Comparison of ENCODE assay signal across 25 cellular contexts in the genomic region with DNA sequence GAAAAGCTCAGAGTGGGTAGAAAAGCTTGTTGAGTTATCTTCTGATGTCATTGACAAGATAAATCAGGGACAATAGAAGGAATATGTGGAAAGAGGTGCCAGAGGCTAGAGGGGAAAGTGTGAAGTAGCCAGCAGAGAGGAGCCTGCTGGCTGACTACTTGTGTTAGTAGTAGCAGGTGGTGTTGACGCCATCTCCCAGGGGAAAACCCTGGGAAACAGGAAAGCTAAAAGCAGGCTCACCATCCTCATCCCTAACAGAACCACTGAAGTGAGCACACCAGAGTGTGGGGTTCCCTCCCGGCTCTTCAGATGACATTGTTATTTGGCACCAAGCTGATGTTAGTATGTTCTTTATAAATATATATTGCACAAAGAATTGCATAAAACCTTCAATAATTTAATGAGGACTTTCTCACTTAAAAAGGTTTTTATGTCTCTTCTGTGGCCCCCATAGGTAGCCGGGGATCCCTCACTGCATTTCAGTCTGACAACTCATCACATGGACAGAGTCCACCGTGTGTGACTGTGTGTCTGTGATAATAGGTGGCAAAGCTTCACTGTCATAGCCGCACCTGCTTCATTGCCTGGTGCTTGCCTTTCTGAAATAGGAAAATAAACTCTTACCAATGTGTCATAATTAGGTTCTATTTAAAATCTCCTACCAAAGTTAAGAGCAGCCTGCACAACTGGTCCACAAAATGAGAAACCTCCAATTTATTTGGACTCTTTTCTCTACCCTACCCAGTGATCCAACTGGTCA.
DNase-seq lines count a peak whose midpoint lies in the region; ATAC-seq, FAIRE-seq and TF ChIP-seq lines count a peak whose summit lies in the region.
"Had no signal": no experiment of that assay in that cellular context is flagged by ENCODE, and none has a peak within 500 bp of the region (broad histone marks: within the 10 kb centered on the region; RNA-seq: fewer than 3 reads in every experiment).

No MANE protein-coding gene starts in this region.

- no peaks in the 10 kb centered on the region for H3K27me3 ChIP-seq in Karpas-422 (ENCODE audit: low read length)
- H3K27me3 ChIP-seq in GM12878 (replicated peaks in 1 of 2; ENCODE audit: control insufficient read depth in 2 of 2, insufficient read depth in 2 of 2, low read length in 1 of 2), result no peaks in the 10 kb centered on the region
- H3K27me3 ChIP-seq: right lobe of liver had no signal

- H3K9me3 Mint-ChIP-seq in MCF 10A (ENCODE audit: unreplicated experiment), result no peaks in the 10 kb centered on the region
- H3K9me3 Mint-ChIP-seq: activated CD4-positive, alpha-beta memory T cell treated with anti-CD3 and anti-CD28 coated beads for 36 hours; activated naive CD4-positive, alpha-beta T cell treated with anti-CD3 and anti-CD28 coated beads, Interleukin-2, amount 10 ng/mL, durations not matched to agents 7 days and 5 days; T-helper 1 cell treated with Interleukin-12 subunit alpha and Interleukin-12 subunit beta and Interleukin-4 antibody, amounts not matched to agents 30 μg/mL and 1 μg/mL, for 36 hours had no signal

- RAD21 ChIA-PET in GM12878 (lab: Charles Lee; ENCODE audit: unreplicated experiment), result interaction anchor here (1.0 to 8.6 kb wide), 8 partner anchors 13 to 909 kb away, joined by 3 to 229 read pairs (median 5); no protein-coding TSS in a partner anchor

- no peak for TF ChIP-seq POLR2A in GM12878 (IDR thresholded peaks at IDR 0.05; ENCODE audit: low read depth, low read length)

- DNase-seq in D341Med (ENCODE audit: low spot score) (peak; percentile 36), Karpas-422 (peak; percentile 73), NCI-H345 (lab: John Stamatoyannopoulos, UW) (peak; percentile 37), GM12878 (ENCODE audit: low read depth, low spot score) (no peak), MCF 10A (ENCODE audit: unreplicated experiment) (no peak), NCI-H510A (lab: John Stamatoyannopoulos, UW) (no peak), ACHN (no peak)
- DNase-seq: activated CD4-positive, alpha-beta memory T cell treated with anti-CD3 and anti-CD28 coated beads for 36 hours; activated CD8-positive, alpha-beta memory T cell treated with anti-CD3 and anti-CD28 coated beads, Interleukin-2, amount 50 U/mL, for 4 hours; activated naive CD4-positive, alpha-beta T cell treated with anti-CD3 and anti-CD28 coated beads, Interleukin-2, amount 10 ng/mL, durations not matched to agents 7 days and 5 days; brain microvascular endothelial cell; hypothalamus; immature natural killer cell; NCI-H146; right lobe of liver; RPMI8226; stimulated activated naive CD4-positive, alpha-beta T cell had no signal

- POLR2A ChIA-PET in GM12878 (lab: Charles Lee) (interaction anchor here (0.5 to 7.3 kb wide), 9 partner anchors 8 to 1095 kb away, joined by 3 to 141 read pairs (median 3); no protein-coding TSS in a partner anchor), MCF 10A (lab: Yijun Ruan, JAX) (no interaction called here)

- H3K36me3 ChIP-seq in Karpas-422 (ENCODE audit: insufficient read depth, low read length), result no peaks in the 10 kb centered on the region
- H3K36me3 ChIP-seq in GM12878 (ENCODE audit: control insufficient read depth in 2 of 2, insufficient read depth in 2 of 2, low read length in 1 of 2), result no peaks in the 10 kb centered on the region
- H3K36me3 ChIP-seq: brain microvascular endothelial cell, right lobe of liver, suprapubic skin had no signal

- H3K27me3 Mint-ChIP-seq in MCF 10A (ENCODE audit: insufficient read depth, unreplicated experiment), result peaks cover 39% of the 10 kb centered on the region

- TF ChIP-seq CTCF in GM12878 (IDR thresholded peaks at IDR 0.05 in 2 of 3, conservative IDR thresholded peaks at IDR 0.05 in 1 of 3; ENCODE audit: control insufficient read depth in 2 of 3, extremely low read depth in 1 of 3, insufficient read depth in 1 of 3, low read depth in 3 of 3, low read length in 3 of 3) (no peak), MCF 10A (IDR thresholded peaks at IDR 0.05; ENCODE audit: unreplicated experiment) (no peak)

- BruUV-seq in GM12878 (replicated peaks; lab: Mats Ljungman, UMichigan), result no TSS peak
- no TSS peak for BruUV-seq in MCF 10A (replicated peaks; lab: Mats Ljungman, UMichigan)

- ATAC-seq in GM12878 (peak; percentile 17), GM18520 (IDR thresholded peaks at IDR 0.05; ENCODE audit: unreplicated experiment) (no peak)
- ATAC-seq: activated CD4-positive, CD25-positive, alpha-beta regulatory T cell treated with anti-CD3 and anti-CD28 coated beads, Interleukin-2, amount 50 U/mL, for 24 hours; right lobe of liver had no signal

- H3K4me2 ChIP-seq in Karpas-422 (ENCODE audit: low read depth, low read length, poor library complexity, severe bottlenecking) (peak overlapping the region; percentile 85), GM12878 (ENCODE audit: control insufficient read depth, insufficient read depth) (no peak overlapping the region)

- in situ Hi-C loops in GM12878 (cut with MboI), result no loop called here
- in situ Hi-C loops in ACHN (cut with HindIII; ENCODE audit: low pct_ligation_motif_present, low pct_unique_long_range_greater_than_20kb, low sequenced_read_pairs), result no loop called here

- intact Hi-C loops in GM12878 (cut with micrococcal nuclease; ENCODE audit: unreplicated experiment), result no loop called here
- intact Hi-C loops in MCF 10A (cut with micrococcal nuclease), result loop anchor here (10.0 kb wide), 1 partner anchor 331 kb away; no protein-coding TSS in a partner anchor

- CTCF ChIA-PET in GM12878 (lab: Yijun Ruan, JAX) (interaction anchor here (1.5 to 6.5 kb wide), 7 partner anchors 14 to 910 kb away, joined by 4 to 156 read pairs (median 10); no protein-coding TSS in a partner anchor), MCF 10A (lab: Yijun Ruan, JAX) (interaction anchor here (1.0 kb wide), 1 partner anchor 21 kb away, joined by 3 read pairs; no protein-coding TSS in a partner anchor)

- no peak overlapping the region for H3K27ac Mint-ChIP-seq in MCF 10A (ENCODE audit: low read depth, unreplicated experiment)
- H3K27ac Mint-ChIP-seq: activated CD4-positive, alpha-beta memory T cell treated with anti-CD3 and anti-CD28 coated beads for 36 hours; immature natural killer cell; T-helper 1 cell treated with Interleukin-12 subunit alpha and Interleukin-12 subunit beta and Interleukin-4 antibody, amounts not matched to agents 30 μg/mL and 1 μg/mL, for 36 hours had no signal

- 0 out of 2 replicates have a peak overlapping the region, but pooled peaks have one; percentile 9 for H2AFZ ChIP-seq in Karpas-422 (ENCODE audit: low read length)
- no peak overlapping the region for H2AFZ ChIP-seq in GM12878 (ENCODE audit: control insufficient read depth, low read depth, low read length)

- 31% methylated on average over 5 of the region's 5 CpGs for WGBS in GM12878 (ENCODE audit: insufficient coverage, insufficient replicate concordance, low lambda C conversion rate, missing lambda C conversion rate)

- peaks cover 89% of the 10 kb centered on the region for H3K4me1 ChIP-seq in Karpas-422 (ENCODE audit: low read length)
- H3K4me1 ChIP-seq in GM12878 (ENCODE audit: control insufficient read depth, insufficient read depth, low read length), result peaks cover 15% of the 10 kb centered on the region
- H3K4me1 ChIP-seq: right lobe of liver, suprapubic skin had no signal

- peak overlapping the region; percentile 67 for H3K4me3 ChIP-seq in Karpas-422 (ENCODE audit: low read length)
- H3K4me3 ChIP-seq in GM12878, result no peak overlapping the region
- H3K4me3 ChIP-seq: right lobe of liver, SK-N-MC, suprapubic skin had no signal

- no peaks in the 10 kb centered on the region for H3K9me2 ChIP-seq in Karpas-422 (replicated peaks; ENCODE audit: insufficient read depth, low read length)

- no peak for FAIRE-seq in GM12878 (lab: Jason Lieb, UNC)
- FAIRE-seq: GM19239, H54, TTC549 had no signal

- no peak for TF ChIP-seq RAD21 in GM12878 (IDR thresholded peaks at IDR 0.05; ENCODE audit: insufficient read depth, low read depth, low read length)

- no peak for TF ChIP-seq EP300 in GM12878 (IDR thresholded peaks at IDR 0.05; ENCODE audit: borderline replicate concordance in 1 of 2, control insufficient read depth in 1 of 2, low read depth in 2 of 2, low read length in 2 of 2)

- H3K79me2 ChIP-seq in Karpas-422 (ENCODE audit: low read length), result peaks cover 15% of the 10 kb centered on the region; the same call in 1 of the 2 replicates
- H3K79me2 ChIP-seq in GM12878 (ENCODE audit: control insufficient read depth, insufficient read depth, low read length), result no peaks in the 10 kb centered on the region; the same call in 1 of the 2 replicates

- no peaks in the 10 kb centered on the region for H3K4me1 Mint-ChIP-seq in MCF 10A (ENCODE audit: insufficient read depth, unreplicated experiment)
- H3K4me1 Mint-ChIP-seq: activated naive CD4-positive, alpha-beta T cell treated with anti-CD3 and anti-CD28 coated beads, Interleukin-2, amount 10 ng/mL, durations not matched to agents 7 days and 5 days; immature natural killer cell had no signal

- H3K9ac ChIP-seq in Karpas-422 (ENCODE audit: low read length) (peak overlapping the region; percentile 70), GM12878 (ENCODE audit: control insufficient read depth, insufficient read depth, low read length) (no peak overlapping the region)

- H3K4me3 Mint-ChIP-seq in MCF 10A (ENCODE audit: unreplicated experiment), result no peak overlapping the region
- H3K4me3 Mint-ChIP-seq: activated CD4-positive, alpha-beta memory T cell treated with anti-CD3 and anti-CD28 coated beads for 36 hours; activated naive CD4-positive, alpha-beta T cell treated with anti-CD3 and anti-CD28 coated beads, Interleukin-2, amount 10 ng/mL, durations not matched to agents 7 days and 5 days; immature natural killer cell; T-helper 1 cell treated with Interleukin-12 subunit alpha and Interleukin-12 subunit beta and Interleukin-4 antibody, amounts not matched to agents 30 μg/mL and 1 μg/mL, for 36 hours had no signal

- H4K20me1 ChIP-seq in Karpas-422 (ENCODE audit: insufficient read depth, low read depth, low read length) (no peaks in the 10 kb centered on the region), GM12878 (ENCODE audit: control insufficient read depth, insufficient read depth) (no peaks in the 10 kb centered on the region)

- H3K36me3 Mint-ChIP-seq in MCF 10A (ENCODE audit: insufficient read depth, unreplicated experiment), result no peaks in the 10 kb centered on the region
- H3K36me3 Mint-ChIP-seq: activated CD4-positive, alpha-beta memory T cell treated with anti-CD3 and anti-CD28 coated beads for 36 hours; activated naive CD4-positive, alpha-beta T cell treated with anti-CD3 and anti-CD28 coated beads, Interleukin-2, amount 10 ng/mL, durations not matched to agents 7 days and 5 days; immature natural killer cell had no signal

- SMC1A ChIA-PET in GM12878 (lab: Charles Lee; ENCODE audit: uncharacterized antibody, unreplicated experiment), result interaction anchor here (0.7 to 7.5 kb wide), 11 partner anchors 9 to 890 kb away, joined by 3 to 174 read pairs (median 3); no protein-coding TSS in a partner anchor

- H3K27ac ChIP-seq in Karpas-422 (ENCODE audit: low read length), result peak overlapping the region; percentile 97
- H3K27ac ChIP-seq in GM12878 (ENCODE audit: control insufficient read depth, insufficient read depth), result no peak overlapping the region
- H3K27ac ChIP-seq: brain microvascular endothelial cell, right lobe of liver, SK-N-MC, suprapubic skin had no signal

- H3K9me3 ChIP-seq in Karpas-422 (ENCODE audit: low read length) (no peaks in the 10 kb centered on the region), GM12878 (replicated peaks; ENCODE audit: control insufficient read depth, insufficient read depth, low read length) (no peaks in the 10 kb centered on the region)
- H3K9me3 ChIP-seq: right lobe of liver, suprapubic skin had no signal

Comparison
In these comparisons a context has a peak if more than half of its experiments do, and no peak if none do; other contexts are left out.
1. DNase-seq: peak in D341Med (single experiment), Karpas-422 (single experiment) and NCI-H345 (single experiment); none in GM12878 (single experiment), MCF 10A (single experiment), NCI-H510A (single experiment) and ACHN (single experiment).